ENCODE assay signal across 9 cellular contexts in genomic region chr2:96874099-96874831, GRCh38. TPM values are rescaled to one million over a fixed set of nuclear protein-coding genes. Genes with fewer than 3 reads are reported as not detected.
DNase-seq lines count a peak whose midpoint lies in the region; ATAC-seq, FAIRE-seq and TF ChIP-seq lines count a peak whose summit lies in the region.
"Had no signal": no experiment of that assay in that cellular context is flagged by ENCODE, and none has a peak within 500 bp of the region (broad histone marks: within the 10 kb centered on the region; RNA-seq: fewer than 3 reads in every experiment).

No MANE protein-coding gene starts in this region.

- peak overlapping the region; percentile 17 to 88 (median 38) for H3K27ac Mint-ChIP-seq in IgD-negative memory B cell

- POLR2A ChIA-PET in SK-N-SH (lab: Yijun Ruan, JAX), result interaction anchor here (3.0 kb wide), 1 partner anchor 17 kb away, joined by 8 read pairs; the partner anchor contains the start of gene ANKRD39

- peak overlapping the region; percentile 72 to 97 (median 88) for H3K4me2 ChIP-seq in BLaER1 treated with 17β-estradiol and CSF1 and Interleukin-3, amounts not matched to agents 10 nM and 100 nM
- H3K4me2 ChIP-seq in keratinocyte (ENCODE audit: control insufficient read depth, extremely low read depth, insufficient read depth, low read depth, low read length) (peak overlapping the region; percentile 51), SK-N-SH (no peak overlapping the region)

- H3K9me1 ChIP-seq in keratinocyte (ENCODE audit: control insufficient read depth, extremely low read depth, insufficient read depth, low read length), result peaks cover 3% of the 10 kb centered on the region

- CTCF ChIA-PET in SK-N-SH (lab: Yijun Ruan, JAX), result interaction anchor here (1.0 to 5.7 kb wide), 4 partner anchors 16 to 110 kb away, joined by 3 to 34 read pairs (median 14); partner anchors contain the start of gene ANKRD39

- FAIRE-seq in keratinocyte (lab: Jason Lieb, UNC), result no peak

- TF ChIP-seq CTCF in keratinocyte (optimal IDR thresholded peaks at IDR 0.05 in 1 of 3, IDR thresholded peaks at IDR 0.05 in 1 of 3, conservative IDR thresholded peaks at IDR 0.05 in 1 of 3; ENCODE audit: extremely low read depth in 1 of 3, insufficient read depth in 2 of 3, low read length in 3 of 3) (no peak), ovary (IDR thresholded peaks at IDR 0.05) (no peak), SK-N-SH (IDR thresholded peaks at IDR 0.05) (no peak)

- peak overlapping the region; percentile 68 to 90 (median 76) for H3K4me3 Mint-ChIP-seq in IgD-negative memory B cell

- H3K4me3 ChIP-seq in BLaER1 treated with 17β-estradiol and CSF1 and Interleukin-3, amounts not matched to agents 10 nM and 100 nM, result no peak overlapping the region; a peak in 1 of 20 replicates
- peak overlapping the region in 1 of 3 experiments; percentile 26 for H3K4me3 ChIP-seq in keratinocyte (ENCODE audit: control insufficient read depth in 2 of 3, extremely low read depth in 1 of 3, insufficient read depth in 2 of 3, low read depth in 1 of 3, low read length in 3 of 3)
- no peak overlapping the region for H3K4me3 ChIP-seq in ovary
- no peak overlapping the region for H3K4me3 ChIP-seq in SK-N-SH (ENCODE audit: low read depth in 2 of 2, low read length in 1 of 2)
- H3K4me3 ChIP-seq: SJSA1 had no signal

- peaks cover 0 to 53% (median 0%) of the 10 kb centered on the region in 11 experiments; a peak in 8 of 22 replicates for H3K27me3 ChIP-seq in BLaER1 treated with 17β-estradiol and CSF1 and Interleukin-3, amounts not matched to agents 10 nM and 100 nM
- peaks cover 3% of the 10 kb centered on the region for H3K27me3 ChIP-seq in keratinocyte (ENCODE audit: control insufficient read depth, extremely low read depth, insufficient read depth, low read length)
- H3K27me3 ChIP-seq in ovary, result no peaks in the 10 kb centered on the region
- H3K27me3 ChIP-seq in SK-N-SH (ENCODE audit: insufficient read depth), result no peaks in the 10 kb centered on the region

- peak overlapping the region in 3 of 11 experiments; percentile 28 to 47 (median 31); a peak in 3 of 22 replicates for H3K9ac ChIP-seq in BLaER1 treated with 17β-estradiol and CSF1 and Interleukin-3, amounts not matched to agents 10 nM and 100 nM
- H3K9ac ChIP-seq in keratinocyte (ENCODE audit: control insufficient read depth, extremely low read depth, insufficient read depth, low read length) (peak overlapping the region; percentile 22), SK-N-SH (no peak overlapping the region)

- H3K27me3 Mint-ChIP-seq in IgD-negative memory B cell, result peaks cover 12% of the 10 kb centered on the region

- peak overlapping the region in 4 of 11 experiments; percentile 18 to 66 (median 42); a peak in 6 of 22 replicates for H3K27ac ChIP-seq in BLaER1 treated with 17β-estradiol and CSF1 and Interleukin-3, amounts not matched to agents 10 nM and 100 nM
- H3K27ac ChIP-seq in keratinocyte (ENCODE audit: control insufficient read depth, insufficient read depth, low read length) (no peak overlapping the region), ovary (no peak overlapping the region), SK-N-SH (ENCODE audit: low read depth in 2 of 2, low read length in 1 of 2) (no peak overlapping the region)
- H3K27ac ChIP-seq: SJSA1 had no signal

- no peaks in the 10 kb centered on the region for H3F3A ChIP-seq in SK-N-SH (replicated peaks; ENCODE audit: insufficient read depth)

- intact Hi-C loops in ovary (cut with DNase I), result no loop called here

- H2AFZ ChIP-seq in keratinocyte (ENCODE audit: control insufficient read depth, low read length) (no peak overlapping the region), SK-N-SH (ENCODE audit: low read depth) (no peak overlapping the region)

- peaks cover 67 to 82% (median 78%) of the 10 kb centered on the region in 10 experiments for H3K4me1 ChIP-seq in BLaER1 treated with 17β-estradiol and CSF1 and Interleukin-3, amounts not matched to agents 10 nM and 100 nM
- H3K4me1 ChIP-seq in keratinocyte (ENCODE audit: control insufficient read depth, extremely low read depth, insufficient read depth, low read length), result peaks cover 32% of the 10 kb centered on the region
- H3K4me1 ChIP-seq in ovary (ENCODE audit: insufficient read depth), result peaks cover 5% of the 10 kb centered on the region
- H3K4me1 ChIP-seq in SK-N-SH (ENCODE audit: control insufficient read depth in 1 of 2, insufficient read depth in 2 of 2, low read depth in 1 of 2, low read length in 1 of 2), result peaks cover 9 to 57% of the 10 kb centered on the region in 2 experiments; a peak in 2 of 4 replicates

- ATAC-seq in GM19025 (IDR thresholded peaks at IDR 0.05; ENCODE audit: low read depth, unreplicated experiment), result peak; percentile 64

- WGBS in ovary, 3 donors, result 45 to 49% (median 47%) methylated on average over 19 of the region's 19 CpGs
- 86% methylated on average over 17 of the region's 19 CpGs for WGBS in SK-N-SH (ENCODE audit: low lambda C conversion rate)

- no peaks in the 10 kb centered on the region for H3K79me2 ChIP-seq in keratinocyte (ENCODE audit: control insufficient read depth, insufficient read depth, low read length)
- H3K79me2 ChIP-seq in SK-N-SH (ENCODE audit: insufficient read depth), result no peaks in the 10 kb centered on the region

- no peaks in the 10 kb centered on the region for H3K36me3 ChIP-seq in BLaER1 treated with 17β-estradiol and CSF1 and Interleukin-3, amounts not matched to agents 10 nM and 100 nM
- no peaks in the 10 kb centered on the region for H3K36me3 ChIP-seq in keratinocyte (ENCODE audit: control insufficient read depth in 2 of 2, extremely low read depth in 1 of 2, insufficient read depth in 2 of 2, low read length in 2 of 2)
- H3K36me3 ChIP-seq in ovary, result no peaks in the 10 kb centered on the region
- H3K36me3 ChIP-seq in SK-N-SH (replicated peaks in 1 of 2; ENCODE audit: control insufficient read depth in 1 of 2, insufficient read depth in 2 of 2, low read length in 1 of 2), result no peaks in the 10 kb centered on the region

- peaks cover 8 to 20% (median 17%) of the 10 kb centered on the region in 3 donors for H3K4me1 Mint-ChIP-seq in IgD-negative memory B cell

- H3K9me3 Mint-ChIP-seq in IgD-negative memory B cell, result no peaks in the 10 kb centered on the region

- dilution Hi-C loops in keratinocyte (cut with MboI; ENCODE audit: extremely low pct_ligation_motif_present, low sequenced_read_pairs), result no loop called here

- no peaks in the 10 kb centered on the region for H3K36me3 Mint-ChIP-seq in IgD-negative memory B cell

- no peak for TF ChIP-seq RAD21 in SK-N-SH (IDR thresholded peaks at IDR 0.05; ENCODE audit: low read length)

- H4K20me1 ChIP-seq in BLaER1 treated with 17β-estradiol and CSF1 and Interleukin-3, amounts not matched to agents 10 nM and 100 nM, result peaks cover 0 to 58% (median 0%) of the 10 kb centered on the region in 11 experiments; a peak in 3 of 22 replicates
- no peaks in the 10 kb centered on the region for H4K20me1 ChIP-seq in keratinocyte (ENCODE audit: control insufficient read depth, extremely low read depth, insufficient read depth, low read length)
- no peaks in the 10 kb centered on the region for H4K20me1 ChIP-seq in SK-N-SH (ENCODE audit: insufficient read depth)

- DNase-seq in keratinocyte (ENCODE audit: low read depth, low spot score) (no peak), ecto neural progenitor cell (ENCODE audit: low spot score) (no peak), ovary (no peak), SK-N-SH (no peak), NCI-H446 (lab: John Stamatoyannopoulos, UW) (no peak)

- no peaks in the 10 kb centered on the region for H3K9me3 ChIP-seq in BLaER1 treated with 17β-estradiol and CSF1 and Interleukin-3, amounts not matched to agents 10 nM and 100 nM (replicated peaks in 1 of 11)
- H3K9me3 ChIP-seq in keratinocyte (ENCODE audit: control insufficient read depth, low read depth, low read length) (no peaks in the 10 kb centered on the region), ovary (no peaks in the 10 kb centered on the region), SK-N-SH (no peaks in the 10 kb centered on the region)
- H3K9me3 ChIP-seq: SJSA1 had no signal

- no peak for TF ChIP-seq EP300 in ovary (IDR thresholded peaks at IDR 0.05)
- no peak for TF ChIP-seq EP300 in SK-N-SH (IDR thresholded peaks at IDR 0.05; ENCODE audit: borderline replicate concordance in 1 of 2, low read depth in 1 of 2, low read length in 1 of 2)

- no peak for TF ChIP-seq POLR2A in ovary (IDR thresholded peaks at IDR 0.05)

- no peaks in the 10 kb centered on the region for H3K9me2 ChIP-seq in SK-N-SH

RNA-seq across cellular contexts. Expression of gene SEMA4C, which starts 4.4 kb away (rescaled TPM):
- polyA plus RNA-seq in IgD-negative memory B cell (0.58 TPM), keratinocyte (6.9 to 10.2 TPM (median 7.5 TPM) in 3 replicates), ovary (10 to 100 TPM; 17.3 to 46.9 TPM), SK-N-SH (2012; rRNA removed) (34.8 and 40.9 TPM in 2 replicates)
- polyA plus RNA-seq in keratinocyte (2011; ENCODE audit: low read depth), result 1.2 TPM
- polyA plus RNA-seq in keratinocyte (2011; cell fraction: cytosol; rRNA removed), result 2.3 and 3.0 TPM in 2 replicates
- 19.8 and 21.2 TPM in 2 replicates for polyA plus RNA-seq in keratinocyte (2011; cell fraction: nucleus; rRNA removed)
- polyA plus RNA-seq in keratinocyte (2012; ENCODE audit: low replicate concordance), result 5.2 and 6.3 TPM in 2 replicates
- 12.4 to 21.9 TPM (median 13.6 TPM) in 3 replicates for polyA minus RNA-seq in keratinocyte
- polyA minus RNA-seq in keratinocyte (2011; cell fraction: cytosol; rRNA and poly(A)+ RNA removed), result 8.4 TPM
- polyA minus RNA-seq in keratinocyte (2011; cell fraction: nucleus; rRNA and poly(A)+ RNA removed), result 18.9 and 19.0 TPM in 2 replicates
- total RNA-seq in ovary, result 10 to 100 TPM; 29.4 to 59.2 (median 47.2) TPM
- polyA plus RNA-seq in SK-N-SH (2012; cell fraction: cytosol; rRNA removed), result 13.7 and 21.8 TPM in 2 replicates
- polyA plus RNA-seq in SK-N-SH (2012; cell fraction: nucleus; rRNA removed), result 70.5 and 71.1 TPM in 2 replicates

RNA-seq across cellular contexts. Expression of gene ANKRD39, which starts 16.4 kb away (rescaled TPM):
- 16.3 TPM for polyA plus RNA-seq in IgD-negative memory B cell
- polyA plus RNA-seq in keratinocyte, result 6.6 to 8.3 TPM (median 7.2 TPM) in 3 replicates
- 2.0 TPM for polyA plus RNA-seq in keratinocyte (2011; ENCODE audit: low read depth)
- 3.3 and 5.3 TPM in 2 replicates for polyA plus RNA-seq in keratinocyte (2011; cell fraction: cytosol; rRNA removed)
- polyA plus RNA-seq in keratinocyte (2011; cell fraction: nucleus; rRNA removed), result 4.3 and 5.6 TPM in 2 replicates
- polyA plus RNA-seq in keratinocyte (2012; ENCODE audit: low replicate concordance), result 4.1 and 11.5 TPM in 2 replicates
- 2.5 to 7.1 TPM (median 4.6 TPM) in 3 replicates for polyA minus RNA-seq in keratinocyte
- 3.1 TPM for polyA minus RNA-seq in keratinocyte (2011; cell fraction: cytosol; rRNA and poly(A)+ RNA removed)
- 3.3 and 4.8 TPM in 2 replicates for polyA minus RNA-seq in keratinocyte (2011; cell fraction: nucleus; rRNA and poly(A)+ RNA removed)
- total RNA-seq in ovary, result 10 to 100 TPM; 10.3 to 14.7 (median 12.7) TPM
- polyA plus RNA-seq in ovary, result 10 to 100 TPM in 1 of 2 donors, 1 to 10 TPM in 1; 2.6 to 14.1 TPM
- polyA plus RNA-seq in SK-N-SH (2012; rRNA removed), result 11.8 and 13.4 TPM in 2 replicates
- polyA plus RNA-seq in SK-N-SH (2012; cell fraction: cytosol; rRNA removed), result 7.2 and 10.5 TPM in 2 replicates
- polyA plus RNA-seq in SK-N-SH (2012; cell fraction: nucleus; rRNA removed), result 18.7 and 27.3 TPM in 2 replicates

RNA-seq across cellular contexts. Expression of gene ANKRD23, which starts 30.4 kb away (rescaled TPM):
- polyA plus RNA-seq in IgD-negative memory B cell, result 1.3 TPM
- 0.39 to 2.0 TPM (median 1.4 TPM) in 3 replicates for polyA plus RNA-seq in keratinocyte
- 2.3 TPM for polyA plus RNA-seq in keratinocyte (2011; ENCODE audit: low read depth)
- 0.52 and 0.55 TPM in 2 replicates for polyA plus RNA-seq in keratinocyte (2011; cell fraction: cytosol; rRNA removed)
- polyA plus RNA-seq in keratinocyte (2011; cell fraction: nucleus; rRNA removed), result 6.2 and 7.5 TPM in 2 replicates
- polyA plus RNA-seq in keratinocyte (2012; ENCODE audit: low replicate concordance), result 0.87 and 1.1 TPM in 2 replicates
- 0.30 to 2.5 TPM (median 1.4 TPM) in 3 replicates for polyA minus RNA-seq in keratinocyte
- polyA minus RNA-seq in keratinocyte (2011; cell fraction: cytosol; rRNA and poly(A)+ RNA removed), result not detected
- 1.5 and 4.1 TPM in 2 replicates for polyA minus RNA-seq in keratinocyte (2011; cell fraction: nucleus; rRNA and poly(A)+ RNA removed)
- total RNA-seq in ovary, result 10 to 100 TPM in 4 of 7 donors, 1 to 10 TPM in 3; 5.3 to 14.1 (median 11.5) TPM
- polyA plus RNA-seq in ovary, result 1 to 10 TPM; 1.4 to 6.4 TPM
- polyA plus RNA-seq in SK-N-SH (2012; rRNA removed), result 3.1 and 3.8 TPM in 2 replicates
- polyA plus RNA-seq in SK-N-SH (2012; cell fraction: cytosol; rRNA removed), result 0.62 and 1.2 TPM in 2 replicates
- 20.3 and 22.2 TPM in 2 replicates for polyA plus RNA-seq in SK-N-SH (2012; cell fraction: nucleus; rRNA removed)

RNA-seq across cellular contexts. Expression of gene CNNM3, which starts 58.2 kb away (rescaled TPM):
- polyA plus RNA-seq in IgD-negative memory B cell (3.5 TPM), keratinocyte (2.3 to 3.1 TPM (median 2.6 TPM) in 3 replicates), ovary (10 to 100 TPM; 13.1 to 14.0 TPM), SK-N-SH (2012; rRNA removed) (9.3 and 14.7 TPM in 2 replicates)
- 2.1 TPM for polyA plus RNA-seq in keratinocyte (2011; ENCODE audit: low read depth)
- polyA plus RNA-seq in keratinocyte (2011; cell fraction: cytosol; rRNA removed), result 1.4 and 1.7 TPM in 2 replicates
- polyA plus RNA-seq in keratinocyte (2011; cell fraction: nucleus; rRNA removed), result 7.0 and 8.3 TPM in 2 replicates
- polyA plus RNA-seq in keratinocyte (2012; ENCODE audit: low replicate concordance), result 3.9 and 5.2 TPM in 2 replicates
- 5.6 to 11.6 TPM (median 10.5 TPM) in 3 replicates for polyA minus RNA-seq in keratinocyte
- 3.1 TPM for polyA minus RNA-seq in keratinocyte (2011; cell fraction: cytosol; rRNA and poly(A)+ RNA removed)
- polyA minus RNA-seq in keratinocyte (2011; cell fraction: nucleus; rRNA and poly(A)+ RNA removed), result 8.3 and 10.9 TPM in 2 replicates
- total RNA-seq in ovary, result 10 to 100 TPM; 13.0 to 23.1 (median 18.6) TPM
- polyA plus RNA-seq in SK-N-SH (2012; cell fraction: cytosol; rRNA removed), result 5.6 and 7.1 TPM in 2 replicates
- 15.2 and 18.5 TPM in 2 replicates for polyA plus RNA-seq in SK-N-SH (2012; cell fraction: nucleus; rRNA removed)
